ENCODE assay signal across 24 cellular contexts in the genomic region with DNA sequence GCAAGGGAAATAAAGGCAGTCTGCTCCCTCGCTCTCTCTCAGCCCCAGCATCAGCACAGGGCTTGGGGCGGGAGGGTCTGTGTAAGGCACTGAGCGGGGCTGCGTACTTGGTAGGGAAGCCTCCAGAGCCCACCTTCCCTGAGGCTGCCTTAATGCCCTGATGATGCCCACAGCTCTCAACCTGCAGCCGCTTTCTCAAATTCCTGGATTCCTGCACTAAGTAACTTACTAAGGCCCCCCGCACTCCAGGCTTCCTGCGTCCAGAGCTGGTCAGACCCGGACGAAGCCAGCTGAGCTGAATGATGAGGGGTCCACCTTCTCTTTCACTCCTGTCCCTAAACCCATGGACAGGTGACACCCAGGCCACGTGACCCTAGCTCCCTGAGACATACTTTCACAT.
DNase-seq lines count a peak whose midpoint lies in the region; ATAC-seq and TF ChIP-seq lines count a peak whose summit lies in the region.
"Had no signal": no experiment of that assay in that cellular context is flagged by ENCODE, and none has a peak within 500 bp of the region (broad histone marks: within the 10 kb centered on the region; RNA-seq: fewer than 3 reads in every experiment).

No MANE protein-coding gene starts in this region.

- no peaks in the 10 kb centered on the region for H4K20me1 ChIP-seq in BLaER1 treated with 17β-estradiol and CSF1 and Interleukin-3, amounts not matched to agents 10 nM and 100 nM

- no peaks in the 10 kb centered on the region; a peak in 1 of 22 replicates for H3K27me3 ChIP-seq in BLaER1 treated with 17β-estradiol and CSF1 and Interleukin-3, amounts not matched to agents 10 nM and 100 nM
- H3K27me3 ChIP-seq in left lung (peaks cover 0 to 51% of the 10 kb centered on the region in 2 donors), colonic mucosa (no peaks in the 10 kb centered on the region)
- H3K27me3 ChIP-seq: BE2C had no signal

- H3K27ac ChIP-seq in BLaER1 treated with 17β-estradiol and CSF1 and Interleukin-3, amounts not matched to agents 10 nM and 100 nM: no peak overlapping the region
- H3K27ac ChIP-seq in left lung: no peak overlapping the region
- H3K27ac ChIP-seq in colonic mucosa: no peak overlapping the region
- H3K27ac ChIP-seq: A549, C4-2B, GM23248 had no signal

- peaks cover 7 to 71% (median 50%) of the 10 kb centered on the region in 10 experiments; a peak in 18 of 20 replicates for H3K4me1 ChIP-seq in BLaER1 treated with 17β-estradiol and CSF1 and Interleukin-3, amounts not matched to agents 10 nM and 100 nM
- H3K4me1 ChIP-seq in left lung: no peaks in the 10 kb centered on the region
- no peaks in the 10 kb centered on the region for H3K4me1 ChIP-seq in colonic mucosa
- H3K4me1 ChIP-seq: A549, BE2C, Caco-2 had no signal

- H3K9ac ChIP-seq in BLaER1 treated with 17β-estradiol and CSF1 and Interleukin-3, amounts not matched to agents 10 nM and 100 nM: no peak overlapping the region
- no peak overlapping the region for H3K9ac ChIP-seq in colonic mucosa (ENCODE audit: low read depth in 2 of 2, low read length in 2 of 2)
- H3K9ac ChIP-seq: GM23248 had no signal

- TF ChIP-seq CTCF in left lung (IDR thresholded peaks at IDR 0.05): no peak
- TF ChIP-seq CTCF in colonic mucosa (IDR thresholded peaks at IDR 0.05): no peak

- no peaks in the 10 kb centered on the region for H3K36me3 ChIP-seq in BLaER1 treated with 17β-estradiol and CSF1 and Interleukin-3, amounts not matched to agents 10 nM and 100 nM
- H3K36me3 ChIP-seq in left lung (no peaks in the 10 kb centered on the region), colonic mucosa (no peaks in the 10 kb centered on the region)
- H3K36me3 ChIP-seq: BE2C had no signal

- H3K9me3 ChIP-seq in BLaER1 treated with 17β-estradiol and CSF1 and Interleukin-3, amounts not matched to agents 10 nM and 100 nM (replicated peaks in 1 of 11): peaks cover 0 to 17% (median 4%) of the 10 kb centered on the region in 11 experiments; a peak in 12 of 22 replicates
- no peaks in the 10 kb centered on the region for H3K9me3 ChIP-seq in left lung
- H3K9me3 ChIP-seq in colonic mucosa: no peaks in the 10 kb centered on the region
- H3K9me3 ChIP-seq: A549, BE2C, Caco-2 had no signal

- peak; percentile 9 for DNase-seq in left kidney (ENCODE audit: low read depth, low spot score)
- peak; percentile 3 for DNase-seq in stimulated activated CD8-positive, alpha-beta memory T cell treated with anti-CD3 and anti-CD28 coated beads, Interleukin-4, amount 100 ng/mL, for 48 hours
- DNase-seq in HPDE6-E6E7 (ENCODE audit: extremely low spot score): no peak
- DNase-seq in left lung: no peak
- no peak for DNase-seq in colonic mucosa
- DNase-seq in NCI-H146 (lab: John Stamatoyannopoulos, UW): no peak
- DNase-seq: 8988T; ACHN; AML-193; BE2C; Caco-2; CD4-positive, CD25-positive, alpha-beta regulatory T cell; DMS153; DMS79; EL; GDM1; GM23248; H7; HCEC 1CT had no signal

- H3K4me3 ChIP-seq in BLaER1 treated with 17β-estradiol and CSF1 and Interleukin-3, amounts not matched to agents 10 nM and 100 nM: no peak overlapping the region
- H3K4me3 ChIP-seq in left lung: no peak overlapping the region
- no peak overlapping the region for H3K4me3 ChIP-seq in colonic mucosa
- H3K4me3 ChIP-seq: A549, GM12878, GM23248 had no signal

- intact Hi-C loops in left lung (cut with DNase I): no loop called here
- intact Hi-C loops in colonic mucosa (cut with DNase I): no loop called here

- no peak for ATAC-seq in left lung
- ATAC-seq: A549; CD8-positive, alpha-beta T cell; GM12878 had no signal

- H3K4me2 ChIP-seq in BLaER1 treated with 17β-estradiol and CSF1 and Interleukin-3, amounts not matched to agents 10 nM and 100 nM: peak overlapping the region in 6 of 11 experiments; percentile 24 to 74 (median 54); a peak in 9 of 22 replicates
- H3K4me2 ChIP-seq: A549 had no signal

Comparison
In these comparisons a context has a peak if more than half of its experiments do, and no peak if none do; other contexts are left out.
1. DNase-seq: peak in left kidney (single experiment) and stimulated activated CD8-positive, alpha-beta memory T cell treated with anti-CD3 and anti-CD28 coated beads, Interleukin-4, amount 100 ng/mL, for 48 hours (single experiment); none in HPDE6-E6E7 (single experiment), left lung (0 of 2), colonic mucosa (single experiment) and NCI-H146 (single experiment).